Comparison of ENCODE assay signal across 20 cellular contexts in the genomic region with DNA sequence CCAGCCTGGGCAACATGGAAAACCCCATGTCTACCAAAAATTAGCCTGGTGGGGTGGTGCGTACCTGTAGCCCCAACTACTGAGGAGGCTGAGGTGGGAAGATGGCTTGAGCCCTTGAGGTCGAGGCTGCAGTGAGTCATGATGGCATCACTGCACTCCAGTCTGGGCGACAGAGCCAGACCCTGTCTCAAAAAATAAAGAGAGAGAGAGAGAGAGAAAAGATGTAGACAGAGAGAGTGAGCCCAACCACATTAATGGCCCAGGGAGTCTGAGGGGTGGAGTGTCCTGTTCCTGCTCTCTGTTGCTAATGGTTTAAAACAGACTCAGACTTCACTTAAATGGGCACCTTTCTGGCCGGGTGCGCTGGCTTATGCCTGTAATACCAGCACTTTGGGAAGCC.
DNase-seq lines count a peak whose midpoint lies in the region; ATAC-seq and TF ChIP-seq lines count a peak whose summit lies in the region.
"Had no signal": no experiment of that assay in that cellular context is flagged by ENCODE, and none has a peak within 500 bp of the region (broad histone marks: within the 10 kb centered on the region; RNA-seq: fewer than 3 reads in every experiment).

No MANE protein-coding gene starts in this region.

- peaks cover 60% of the 10 kb centered on the region for H3K27me3 Mint-ChIP-seq in endodermal cell (ENCODE audit: insufficient read depth)
- no peaks in the 10 kb centered on the region for H3K27me3 Mint-ChIP-seq in activated CD8-positive, alpha-beta T cell treated with anti-CD3 and anti-CD28 coated beads for 36 hours
- H3K27me3 Mint-ChIP-seq: B cell had no signal

- H4K20me1 ChIP-seq in neural cell (ENCODE audit: insufficient read depth) = no peaks in the 10 kb centered on the region
- H4K20me1 ChIP-seq: BLaER1 treated with 17β-estradiol and CSF1 and Interleukin-3, amounts not matched to agents 10 nM and 100 nM had no signal

- no peak overlapping the region for H3K27ac Mint-ChIP-seq in endodermal cell
- no peak overlapping the region for H3K27ac Mint-ChIP-seq in activated CD8-positive, alpha-beta T cell treated with anti-CD3 and anti-CD28 coated beads for 36 hours
- H3K27ac Mint-ChIP-seq: B cell; CD8-positive, alpha-beta T cell; GM23338; HFFc6 had no signal

- no peak for TF ChIP-seq RAD21 in neural cell (conservative IDR thresholded peaks at IDR 0.05)

- H3K27ac ChIP-seq in HEK293 (ENCODE audit: extremely low read depth, low read depth, low read length) = no peak overlapping the region
- no peak overlapping the region for H3K27ac ChIP-seq in endodermal cell (ENCODE audit: low read depth, low read length)
- H3K27ac ChIP-seq in neural cell (ENCODE audit: low read length) = peak overlapping the region; percentile 96
- H3K27ac ChIP-seq: BLaER1 treated with 17β-estradiol and CSF1 and Interleukin-3, amounts not matched to agents 10 nM and 100 nM; HL-60 had no signal

- 95 to 97% methylated on average over 3 to 5 of the region's 5 CpGs for WGBS in endodermal cell (ENCODE audit: insufficient coverage in 1 of 2, insufficient read length in 1 of 2), 2 experiments

- peaks cover 25% of the 10 kb centered on the region for H3F3A ChIP-seq in neural cell (ENCODE audit: insufficient read depth, low read length, poor library complexity, severe bottlenecking)

- peak; percentile 30 for DNase-seq in Daoy (ENCODE audit: low read depth)
- peak; percentile 17 for DNase-seq in endodermal cell
- no peak for DNase-seq in activated CD8-positive, alpha-beta T cell treated with anti-CD3 and anti-CD28 coated beads for 36 hours
- DNase-seq in activated effector memory CD4-positive, alpha-beta T cell treated with Interleukin-2 at 50 U/mL for 16 hours = no peak
- DNase-seq: Calu3; CD8-positive, alpha-beta T cell; DMS79 treated with DMSO at 0.1 percent for 48 hours; EL; GDM1; HCEC 1CT; HFFc6; IMR-90 had no signal

- peaks cover 8% of the 10 kb centered on the region for H3K4me1 ChIP-seq in HEK293 (ENCODE audit: control insufficient read depth, insufficient read depth, low read length)
- peaks cover 34% of the 10 kb centered on the region for H3K4me1 ChIP-seq in endodermal cell (ENCODE audit: control insufficient read depth, insufficient read depth, low read length)

- TF ChIP-seq CTCF in HEK293 (tag by site-specific recombination; IDR thresholded peaks at IDR 0.05) (no peak), endodermal cell (conservative IDR thresholded peaks at IDR 0.05) (no peak), neural cell (IDR thresholded peaks at IDR 0.05; ENCODE audit: poor library complexity, severe bottlenecking) (no peak)
- TF ChIP-seq CTCF in activated CD8-positive, alpha-beta T cell treated with anti-CD3 and anti-CD28 coated beads for 36 hours (IDR thresholded peaks at IDR 0.05) = no peak

- POLR2A ChIA-PET in HEK293 (lab: Yijun Ruan, JAX) = no interaction called here
- POLR2A ChIA-PET in activated CD8-positive, alpha-beta T cell treated with anti-CD3 and anti-CD28 coated beads for 36 hours (lab: Charles Lee) = no interaction called here

- ATAC-seq in activated CD8-positive, alpha-beta T cell treated with anti-CD3 and anti-CD28 coated beads for 36 hours = no peak
- no peak for ATAC-seq in HG03378 (IDR thresholded peaks at IDR 0.05; ENCODE audit: unreplicated experiment)
- ATAC-seq: CD8-positive, alpha-beta T cell; GM23338; K562 had no signal

- peaks cover 30% of the 10 kb centered on the region for H3K27me3 ChIP-seq in endodermal cell (ENCODE audit: control insufficient read depth, insufficient read depth, low read length, poor library complexity, severe bottlenecking)
- H3K27me3 ChIP-seq in neural cell (ENCODE audit: insufficient read depth, low read depth, low read length) = no peaks in the 10 kb centered on the region
- H3K27me3 ChIP-seq: BLaER1 treated with 17β-estradiol and CSF1 and Interleukin-3, amounts not matched to agents 10 nM and 100 nM had no signal

- H3K4me2 ChIP-seq in neural cell (ENCODE audit: low read length) = no peak overlapping the region
- H3K4me2 ChIP-seq: BLaER1 treated with 17β-estradiol and CSF1 and Interleukin-3, amounts not matched to agents 10 nM and 100 nM; GM23338 had no signal

- no peak for TF ChIP-seq EP300 in neural cell (conservative IDR thresholded peaks at IDR 0.05; ENCODE audit: poor library complexity, severe bottlenecking)

- intact Hi-C loops in activated CD8-positive, alpha-beta T cell treated with anti-CD3 and anti-CD28 coated beads for 36 hours (cut with micrococcal nuclease) = no loop called here

- peaks cover 37% of the 10 kb centered on the region for H3K4me1 Mint-ChIP-seq in endodermal cell
- peaks cover 25% of the 10 kb centered on the region for H3K4me1 Mint-ChIP-seq in activated CD8-positive, alpha-beta T cell treated with anti-CD3 and anti-CD28 coated beads for 36 hours (ENCODE audit: low read depth)
- H3K4me1 Mint-ChIP-seq: B cell had no signal

- peaks cover 9% of the 10 kb centered on the region for H3K36me3 Mint-ChIP-seq in endodermal cell (ENCODE audit: low read depth)
- no peaks in the 10 kb centered on the region for H3K36me3 Mint-ChIP-seq in activated CD8-positive, alpha-beta T cell treated with anti-CD3 and anti-CD28 coated beads for 36 hours (ENCODE audit: low read depth)
- H3K36me3 Mint-ChIP-seq: CD8-positive, alpha-beta T cell had no signal

- H3K9me2 ChIP-seq in neural cell (ENCODE audit: insufficient read depth, low read length) = no peaks in the 10 kb centered on the region

- H3K4me3 ChIP-seq in HEK293 (ENCODE audit: low read depth, low read length) = no peak overlapping the region
- no peak overlapping the region for H3K4me3 ChIP-seq in endodermal cell (ENCODE audit: low read length)
- H3K4me3 ChIP-seq in neural cell (ENCODE audit: low read length) = no peak overlapping the region
- H3K4me3 ChIP-seq: BLaER1 treated with 17β-estradiol and CSF1 and Interleukin-3, amounts not matched to agents 10 nM and 100 nM; GM23338; K562 had no signal

- H3K79me2 ChIP-seq in neural cell (replicated peaks; ENCODE audit: insufficient read depth, low read length) = peaks cover 48% of the 10 kb centered on the region

- H3K9me3 Mint-ChIP-seq in endodermal cell = peaks cover 1% of the 10 kb centered on the region
- H3K9me3 Mint-ChIP-seq in activated CD8-positive, alpha-beta T cell treated with anti-CD3 and anti-CD28 coated beads for 36 hours = no peaks in the 10 kb centered on the region
- H3K9me3 Mint-ChIP-seq: CD8-positive, alpha-beta T cell; GM23338 had no signal

- H3K9me3 ChIP-seq in HEK293 (ENCODE audit: control insufficient read depth, insufficient read depth, low read depth, low read length) (no peaks in the 10 kb centered on the region), endodermal cell (ENCODE audit: control insufficient read depth, low read length) (no peaks in the 10 kb centered on the region), neural cell (ENCODE audit: low read length) (no peaks in the 10 kb centered on the region)
- H3K9me3 ChIP-seq: BLaER1 treated with 17β-estradiol and CSF1 and Interleukin-3, amounts not matched to agents 10 nM and 100 nM had no signal

- H3K9ac ChIP-seq in endodermal cell (ENCODE audit: extremely low read depth, low read length, poor library complexity, severe bottlenecking) (no peak overlapping the region), neural cell (ENCODE audit: low read length) (no peak overlapping the region)
- H3K9ac ChIP-seq: BLaER1 treated with 17β-estradiol and CSF1 and Interleukin-3, amounts not matched to agents 10 nM and 100 nM had no signal

- H3K4me3 Mint-ChIP-seq in endodermal cell = no peak overlapping the region
- H3K4me3 Mint-ChIP-seq in activated CD8-positive, alpha-beta T cell treated with anti-CD3 and anti-CD28 coated beads for 36 hours = no peak overlapping the region
- H3K4me3 Mint-ChIP-seq: B cell; CD8-positive, alpha-beta T cell; GM23338; HFFc6 had no signal

- no peak overlapping the region for H2AFZ ChIP-seq in neural cell (ENCODE audit: low read depth, low read length)
- H2AFZ ChIP-seq: GM23338 had no signal

- H3K36me3 ChIP-seq in HEK293 (ENCODE audit: control insufficient read depth in 2 of 2, insufficient read depth in 1 of 2, low read length in 2 of 2) (no peaks in the 10 kb centered on the region), endodermal cell (ENCODE audit: control insufficient read depth, insufficient read depth, low read length) (no peaks in the 10 kb centered on the region), neural cell (ENCODE audit: insufficient read depth, low read length) (no peaks in the 10 kb centered on the region)

- CTCF ChIA-PET in HEK293 (lab: Yijun Ruan, JAX) = no interaction called here
- CTCF ChIA-PET in activated CD8-positive, alpha-beta T cell treated with anti-CD3 and anti-CD28 coated beads for 36 hours (lab: Charles Lee) = no interaction called here

TF ChIP-seq in HEK293, 187 proteins besides CTCF, POLR2A, EP300 and RAD21:
- TF ChIP-seq, protein P1, sequence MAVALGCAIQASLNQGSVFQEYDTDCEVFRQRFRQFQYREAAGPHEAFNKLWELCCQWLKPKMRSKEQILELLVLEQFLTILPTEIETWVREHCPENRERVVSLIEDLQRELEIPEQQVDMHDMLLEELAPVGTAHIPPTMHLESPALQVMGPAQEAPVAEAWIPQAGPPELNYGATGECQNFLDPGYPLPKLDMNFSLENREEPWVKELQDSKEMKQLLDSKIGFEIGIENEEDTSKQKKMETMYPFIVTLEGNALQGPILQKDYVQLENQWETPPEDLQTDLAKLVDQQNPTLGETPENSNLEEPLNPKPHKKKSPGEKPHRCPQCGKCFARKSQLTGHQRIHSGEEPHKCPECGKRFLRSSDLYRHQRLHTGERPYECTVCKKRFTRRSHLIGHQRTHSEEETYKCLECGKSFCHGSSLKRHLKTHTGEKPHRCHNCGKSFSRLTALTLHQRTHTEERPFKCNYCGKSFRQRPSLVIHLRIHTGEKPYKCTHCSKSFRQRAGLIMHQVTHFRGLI (tag by site-specific recombination; IDR thresholded peaks at IDR 0.05) = peak; percentile 78; the same call in 1 of the 2 replicates
- TF ChIP-seq ZBTB8A (tag by site-specific recombination; IDR thresholded peaks at IDR 0.05) = no peak

TF ChIP-seq in neural cell, 6 proteins besides CTCF, POLR2A, EP300 and RAD21 (continues in another document):
- no peak for TF ChIP-seq TAF1 (IDR thresholded peaks at IDR 0.05; ENCODE audit: low read depth)

Comparison
In these comparisons a context has a peak if more than half of its experiments do, and no peak if none do; other contexts are left out.
1. DNase-seq: peak in Daoy (single experiment) and endodermal cell (single experiment); none in activated CD8-positive, alpha-beta T cell treated with anti-CD3 and anti-CD28 coated beads for 36 hours (single experiment) and activated effector memory CD4-positive, alpha-beta T cell treated with Interleukin-2 at 50 U/mL for 16 hours (single experiment).